In genomic region chr19:32971012-32971595, GRCh38 we compare ENCODE assay signal across 8 cellular contexts. TPM values are rescaled to one million over a fixed set of nuclear protein-coding genes. Genes with fewer than 3 reads are reported as not detected.
DNase-seq lines count a peak whose midpoint lies in the region; ATAC-seq and TF ChIP-seq lines count a peak whose summit lies in the region.

No MANE protein-coding gene starts in this region.

- no peak overlapping the region for H3K27ac ChIP-seq in cardiac muscle cell
- H3K27ac ChIP-seq in right lobe of liver = no peak overlapping the region
- H3K27ac ChIP-seq in upper lobe of right lung = no peak overlapping the region

- H3K4me3 ChIP-seq in cardiac muscle cell (peak overlapping the region; percentile 92), right lobe of liver (peak overlapping the region; percentile 71 to 84 (median 73)), upper lobe of right lung (peak overlapping the region; percentile 76)

- H3K9me3 Mint-ChIP-seq in activated naive CD8-positive, alpha-beta T cell treated with anti-CD3 and anti-CD28 coated beads, Interleukin-2, amount 50 U/mL, for 24 hours = no peaks in the 10 kb centered on the region

- TF ChIP-seq CTCF in cardiac muscle cell (IDR thresholded peaks at IDR 0.05; ENCODE audit: low read depth, low read length) (no peak), right lobe of liver (IDR thresholded peaks at IDR 0.05) (no peak), upper lobe of right lung (IDR thresholded peaks at IDR 0.05) (no peak)

- no peak for TF ChIP-seq POLR2A in right lobe of liver (IDR thresholded peaks at IDR 0.05)

- H3K9me3 ChIP-seq in cardiac muscle cell (ENCODE audit: low read depth) (no peaks in the 10 kb centered on the region), right lobe of liver (no peaks in the 10 kb centered on the region), upper lobe of right lung (no peaks in the 10 kb centered on the region)

- peaks cover 14% of the 10 kb centered on the region for H3K36me3 Mint-ChIP-seq in activated naive CD8-positive, alpha-beta T cell treated with anti-CD3 and anti-CD28 coated beads, Interleukin-2, amount 50 U/mL, for 24 hours (ENCODE audit: low read depth)

- H3K27me3 Mint-ChIP-seq in activated naive CD8-positive, alpha-beta T cell treated with anti-CD3 and anti-CD28 coated beads, Interleukin-2, amount 50 U/mL, for 24 hours = no peaks in the 10 kb centered on the region

- peak overlapping the region; percentile 89 for H3K27ac Mint-ChIP-seq in activated naive CD8-positive, alpha-beta T cell treated with anti-CD3 and anti-CD28 coated beads, Interleukin-2, amount 50 U/mL, for 24 hours

- ATAC-seq in left ventricle myocardium superior = no peak
- ATAC-seq in activated naive CD8-positive, alpha-beta T cell treated with anti-CD3 and anti-CD28 coated beads, Interleukin-2, amount 50 U/mL, for 24 hours = no peak
- ATAC-seq in right lobe of liver = no peak
- no peak for ATAC-seq in upper lobe of right lung

- DNase-seq in cardiac muscle cell (ENCODE audit: low read depth in 1 of 2, low spot score in 1 of 2) (no peak), left ventricle myocardium superior (no peak), right lobe of liver (no peak), upper lobe of right lung (no peak), SK-N-DZ (ENCODE audit: low spot score) (no peak), NCI-H446 treated with DMSO at 0.1 percent for 48 hours (lab: John Stamatoyannopoulos, UW) (no peak), RPMI8226 (no peak)
- DNase-seq in activated naive CD8-positive, alpha-beta T cell treated with anti-CD3 and anti-CD28 coated beads, Interleukin-2, amount 50 U/mL, for 24 hours = no peak

- peak overlapping the region; percentile 98 for H3K4me3 Mint-ChIP-seq in activated naive CD8-positive, alpha-beta T cell treated with anti-CD3 and anti-CD28 coated beads, Interleukin-2, amount 50 U/mL, for 24 hours

- intact Hi-C loops in left ventricle myocardium superior (cut with micrococcal nuclease) (no loop called here), right lobe of liver (cut with DNase I) (loop anchor here (10.0 kb wide), 1 partner anchor 144 kb away; no protein-coding TSS in a partner anchor), upper lobe of right lung (cut with DNase I) (no loop called here)

- WGBS in right lobe of liver (ENCODE audit: insufficient coverage, low coverage, low lambda C conversion rate, missing lambda C conversion rate) = 23% methylated on average over 19 of the region's 21 CpGs

- H3K36me3 ChIP-seq in cardiac muscle cell (no peaks in the 10 kb centered on the region), right lobe of liver (no peaks in the 10 kb centered on the region), upper lobe of right lung (peaks cover 2% of the 10 kb centered on the region)

- H3K27me3 ChIP-seq in cardiac muscle cell (no peaks in the 10 kb centered on the region), right lobe of liver (no peaks in the 10 kb centered on the region), upper lobe of right lung (no peaks in the 10 kb centered on the region)

- H3K4me1 ChIP-seq in cardiac muscle cell (ENCODE audit: low read depth) (no peaks in the 10 kb centered on the region), right lobe of liver (peaks cover 0 to 7% (median 3%) of the 10 kb centered on the region in 4 donors), upper lobe of right lung (peaks cover 9% of the 10 kb centered on the region)

- peaks cover 10% of the 10 kb centered on the region for H3K4me1 Mint-ChIP-seq in activated naive CD8-positive, alpha-beta T cell treated with anti-CD3 and anti-CD28 coated beads, Interleukin-2, amount 50 U/mL, for 24 hours

RNA-seq across cellular contexts. Expression of gene CEP89, which starts 0.7 kb away (rescaled TPM):
- total RNA-seq in cardiac muscle cell = 13.8 and 20.0 TPM in 2 replicates
- polyA plus RNA-seq in cardiac muscle cell = 19.4 and 28.9 TPM in 2 replicates
- 9.2 TPM for total RNA-seq in left ventricle myocardium superior
- total RNA-seq in right lobe of liver = 1 to 10 TPM; 2.9 to 5.7 (median 4.7) TPM
- total RNA-seq in upper lobe of right lung = 19.3 TPM
- 26.6 and 31.3 TPM in 2 replicates for polyA plus RNA-seq in SK-N-DZ (2014; cell fraction: cytosol; rRNA removed)
- 16.9 and 22.2 TPM in 2 replicates for polyA plus RNA-seq in SK-N-DZ (2014; cell fraction: nucleus; rRNA removed)

RNA-seq across cellular contexts. Expression of gene FAAP24, which starts 0.9 kb away (rescaled TPM):
- total RNA-seq in cardiac muscle cell = 2.2 and 2.4 TPM in 2 replicates
- polyA plus RNA-seq in cardiac muscle cell = 3.1 and 3.3 TPM in 2 replicates
- total RNA-seq in left ventricle myocardium superior = not detected
- 1 to 10 TPM in 2 of 6 experiments, under 1 TPM in 3, not detected in 1; 0.51 to 1.7 (median 0.98) TPM for total RNA-seq in right lobe of liver
- total RNA-seq in upper lobe of right lung = 0.90 TPM
- polyA plus RNA-seq in SK-N-DZ (2014; cell fraction: cytosol; rRNA removed) = 7.0 and 8.4 TPM in 2 replicates
- 1.5 and 3.4 TPM in 2 replicates for polyA plus RNA-seq in SK-N-DZ (2014; cell fraction: nucleus; rRNA removed)

Comparison
In these comparisons a context has a peak if more than half of its experiments do, and no peak if none do; other contexts are left out.
1. intact Hi-C loops: an anchor here in right lobe of liver (10.0 kb wide); none called in left ventricle myocardium superior and upper lobe of right lung.